In the genomic region with DNA sequence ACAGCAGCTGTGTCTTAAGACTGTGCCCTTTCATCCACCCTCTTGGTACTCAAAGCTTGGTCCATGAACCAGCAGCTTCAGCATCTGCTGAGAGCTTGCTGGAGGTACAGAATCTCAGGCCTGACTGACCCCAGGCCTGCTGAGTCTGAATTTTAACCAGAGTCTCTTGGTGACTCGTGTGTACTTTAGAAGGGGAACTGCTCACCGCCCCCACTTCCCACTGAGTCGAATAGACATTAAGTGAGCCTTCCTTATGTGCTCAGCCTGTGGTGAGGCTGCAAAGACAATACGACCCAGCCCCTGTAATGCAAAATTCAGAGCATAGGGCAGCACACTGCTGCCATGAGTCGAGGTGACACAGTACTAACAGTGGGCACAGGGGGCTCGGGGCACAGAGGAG, we compare ENCODE assay signal across 13 cellular contexts.
DNase-seq lines count a peak whose midpoint lies in the region; ATAC-seq, FAIRE-seq and TF ChIP-seq lines count a peak whose summit lies in the region.
"Had no signal": no experiment of that assay in that cellular context is flagged by ENCODE, and none has a peak within 500 bp of the region (broad histone marks: within the 10 kb centered on the region; RNA-seq: fewer than 3 reads in every experiment).

No MANE protein-coding gene starts in this region.

- no peaks in the 10 kb centered on the region; the same call in 2 of the 3 replicates for H3K9me3 Mint-ChIP-seq in GM23338
- H3K9me3 Mint-ChIP-seq: nephron had no signal

- no peak for FAIRE-seq in RCC 7860 (lab: Jason Lieb, UNC)
- FAIRE-seq: H1, islet of Langerhans had no signal

- H3K36me3 ChIP-seq in GM23338 (ENCODE audit: insufficient read depth): no peaks in the 10 kb centered on the region
- no peaks in the 10 kb centered on the region for H3K36me3 ChIP-seq in smooth muscle cell (ENCODE audit: low read depth)
- no peaks in the 10 kb centered on the region for H3K36me3 ChIP-seq in H7 (replicated peaks; ENCODE audit: control insufficient read depth, insufficient read depth, low read length)

- H3K4me2 ChIP-seq in GM23338 (no peak overlapping the region), smooth muscle cell (no peak overlapping the region)

- H3K79me2 ChIP-seq in GM23338 (replicated peaks; ENCODE audit: insufficient read depth): no peaks in the 10 kb centered on the region
- no peaks in the 10 kb centered on the region for H3K79me2 ChIP-seq in smooth muscle cell (ENCODE audit: low read depth)

- no peak for TF ChIP-seq CTCF in GM23338 (conservative IDR thresholded peaks at IDR 0.05; ENCODE audit: low read depth in 2 of 2)
- TF ChIP-seq CTCF in smooth muscle cell (IDR thresholded peaks at IDR 0.05; ENCODE audit: borderline replicate concordance, insufficient read depth, poor library complexity, severe bottlenecking): no peak

- WGBS in smooth muscle cell (ENCODE audit: low lambda C conversion rate): 53% methylated on average over 6 of the region's 6 CpGs

- H3K27me3 Mint-ChIP-seq in GM23338 (ENCODE audit: insufficient read depth, low read depth, poor library complexity): peaks cover 3% of the 10 kb centered on the region

- DNase-seq in GM23338 (ENCODE audit: low spot score): no peak
- no peak for DNase-seq in smooth muscle cell (lab: John Stamatoyannopoulos, UW; ENCODE audit: unreplicated experiment)
- no peak for DNase-seq in H7
- DNase-seq in RCC 7860 (ENCODE audit: low spot score): no peak
- no peak for DNase-seq in stimulated activated CD4-positive, alpha-beta T cell treated with anti-CD3 and anti-CD28 coated beads, Interleukin-4, amount 100 ng/mL, for 24 hours
- DNase-seq: cortex of kidney, NCI-H1092 treated with DMSO at 0.1 percent for 48 hours, NCI-H82 had no signal

- no peak overlapping the region for H3K9ac ChIP-seq in smooth muscle cell (ENCODE audit: low read depth)

- no peaks in the 10 kb centered on the region for H3K9me3 ChIP-seq in smooth muscle cell (replicated peaks; ENCODE audit: low read depth)

- no peaks in the 10 kb centered on the region for H3K36me3 Mint-ChIP-seq in GM23338 (ENCODE audit: low read depth)

- ATAC-seq in GM19035 (IDR thresholded peaks at IDR 0.05; ENCODE audit: unreplicated experiment) (peak; percentile 53), GM23338 (peak; percentile 37; the same call in 1 of the 3 replicates), HG03565 (IDR thresholded peaks at IDR 0.05; ENCODE audit: unreplicated experiment) (peak; percentile 65)

- peak overlapping the region; percentile 37; the same call in 1 of the 2 replicates for H3K27ac Mint-ChIP-seq in GM23338
- H3K27ac Mint-ChIP-seq: nephron had no signal

- peaks cover 3% of the 10 kb centered on the region; the same call in 1 of the 2 replicates for H3K9me2 ChIP-seq in GM23338 (ENCODE audit: insufficient read depth)

- H3K4me1 ChIP-seq in GM23338 (ENCODE audit: insufficient read depth): 0 out of 2 replicates have a peak, but pooled peaks cover 5% of the 10 kb centered on the region
- peaks cover 24% of the 10 kb centered on the region for H3K4me1 ChIP-seq in smooth muscle cell (ENCODE audit: low read depth)

- H2AFZ ChIP-seq in GM23338: no peak overlapping the region
- H2AFZ ChIP-seq in smooth muscle cell (ENCODE audit: low read depth): no peak overlapping the region

- no peaks in the 10 kb centered on the region for H4K20me1 ChIP-seq in GM23338 (replicated peaks; ENCODE audit: insufficient read depth)
- no peaks in the 10 kb centered on the region for H4K20me1 ChIP-seq in smooth muscle cell (ENCODE audit: low read depth)

- H3F3A ChIP-seq in GM23338 (replicated peaks; ENCODE audit: low read depth) (no peaks in the 10 kb centered on the region), smooth muscle cell (ENCODE audit: low read depth) (peaks cover 23% of the 10 kb centered on the region)

- H3K27me3 ChIP-seq in GM23338 (ENCODE audit: insufficient read depth) (no peaks in the 10 kb centered on the region), smooth muscle cell (ENCODE audit: low read depth) (no peaks in the 10 kb centered on the region), H7 (ENCODE audit: control insufficient read depth, insufficient read depth, low read length) (no peaks in the 10 kb centered on the region)

- no peak overlapping the region for H3K27ac ChIP-seq in GM23338 (ENCODE audit: low read depth)
- H3K27ac ChIP-seq in smooth muscle cell (ENCODE audit: low read depth): peak overlapping the region; percentile 46

- no peak overlapping the region for H3K4me3 Mint-ChIP-seq in GM23338
- H3K4me3 Mint-ChIP-seq: nephron had no signal

- H3K4me1 Mint-ChIP-seq in GM23338: peaks cover 4% of the 10 kb centered on the region; the same call in 1 of the 3 replicates

- H3K4me3 ChIP-seq in GM23338 (no peak overlapping the region), smooth muscle cell (no peak overlapping the region), H7 (ENCODE audit: insufficient read depth, low read depth, low read length) (no peak overlapping the region)

TF ChIP-seq in GM23338, 12 proteins besides CTCF, POLR2A, EP300 and RAD21:
- no peak for TF ChIP-seq ZNF331 (CRISPR knock-in tag; IDR thresholded peaks at IDR 0.05; ENCODE audit: low read depth)
TF ChIP-seq in GM23338: peak in this region for 0.
